ENCODE assay signal across 8 cellular contexts in genomic region chr11:65576867-65577755, GRCh38. TPM values are rescaled to one million over a fixed set of nuclear protein-coding genes. Genes with fewer than 3 reads are reported as not detected.
DNase-seq lines count a peak whose midpoint lies in the region; ATAC-seq and TF ChIP-seq lines count a peak whose summit lies in the region.

No MANE protein-coding gene starts in this region.

- no peak overlapping the region for H2AFZ ChIP-seq in PC-3 (ENCODE audit: low read length)

- BruUV-seq in PC-3 (replicated peaks; lab: Mats Ljungman, UMichigan): no TSS peak

- peak overlapping the region; percentile 91 for H3K4me2 ChIP-seq in PC-3 (ENCODE audit: low read length)

- ATAC-seq in activated CD4-positive, CD25-positive, alpha-beta regulatory T cell treated with anti-CD3 and anti-CD28 coated beads, Interleukin-2, amount 50 U/mL, for 24 hours: peak; percentile 5 to 9
- ATAC-seq in PC-3 (peak; percentile 72), left lung (peak; percentile 43), GM18907 (IDR thresholded peaks at IDR 0.05; ENCODE audit: unreplicated experiment) (no peak)

- DNase-seq in activated CD4-positive, CD25-positive, alpha-beta regulatory T cell (lab: John Stamatoyannopoulos, UW): no peak
- peak; percentile 94 for DNase-seq in PC-3
- DNase-seq in brain pericyte (ENCODE audit: low read depth, low spot score): peak; percentile 74
- DNase-seq in left lung: peak; percentile 86 to 97
- peak in 8 of 49 donors; percentile 17 to 57 (median 40) for DNase-seq in substantia nigra (lab: John Stamatoyannopoulos, UW)
- DNase-seq in NCI-H526 (lab: John Stamatoyannopoulos, UW): no peak

- TF ChIP-seq CTCF in PC-3 (conservative IDR thresholded peaks at IDR 0.05; ENCODE audit: low read depth, low read length) (no peak), left lung (IDR thresholded peaks at IDR 0.05) (no peak)

- H3K4me3 ChIP-seq in PC-3 (ENCODE audit: low read length) (peak overlapping the region; percentile 75), left lung (peak overlapping the region; percentile 68 to 91)

- peak overlapping the region; percentile 76 for H3K9ac ChIP-seq in PC-3 (ENCODE audit: low read length)

- no peaks in the 10 kb centered on the region for H3K9me2 ChIP-seq in PC-3 (replicated peaks; ENCODE audit: low read length)

- POLR2A ChIA-PET in PC-3 (lab: Charles Lee; ENCODE audit: unreplicated experiment): interaction anchor here (0.6 kb wide), 5 partner anchors 36 to 539 kb away, joined by 3 to 4 read pairs (median 3); no protein-coding TSS in a partner anchor

- H3K9me3 ChIP-seq in PC-3 (ENCODE audit: low read length) (no peaks in the 10 kb centered on the region), left lung (no peaks in the 10 kb centered on the region)

- H3K36me3 ChIP-seq in PC-3 (ENCODE audit: low read depth, low read length): peaks cover 3% of the 10 kb centered on the region; the same call in 1 of the 2 replicates
- H3K36me3 ChIP-seq in left lung: peaks cover 0 to 50% of the 10 kb centered on the region in 2 donors

- CTCF ChIA-PET in PC-3 (lab: Charles Lee): interaction anchor here (0.7 to 1.1 kb wide), 3 partner anchors 11 to 19 kb away, joined by 4 to 7 read pairs (median 4); partner anchors contain the start of gene KCNK7

- H3K27me3 ChIP-seq in PC-3 (ENCODE audit: low read length) (no peaks in the 10 kb centered on the region), left lung (no peaks in the 10 kb centered on the region)

- H3K4me1 ChIP-seq in PC-3 (ENCODE audit: insufficient read depth, low read length) (peaks cover 44% of the 10 kb centered on the region), left lung (peaks cover 31 to 68% of the 10 kb centered on the region in 2 donors)

- H3F3A ChIP-seq in PC-3 (ENCODE audit: low read length, unreplicated experiment): peaks cover 4% of the 10 kb centered on the region

- H3K79me2 ChIP-seq in PC-3 (ENCODE audit: low read length): peaks cover 28% of the 10 kb centered on the region

- intact Hi-C loops in PC-3 (cut with micrococcal nuclease) (loop anchor here (2.0 kb wide), 1 partner anchor 38 kb away; the partner anchor contains the start of genes MAP3K11 and PCNX3), left lung (cut with DNase I) (no loop called here)

- peaks cover 5% of the 10 kb centered on the region for H4K20me1 ChIP-seq in PC-3 (ENCODE audit: low read length)

- H3K27ac ChIP-seq in PC-3 (ENCODE audit: low read length) (peak overlapping the region; percentile 65), left lung (peak overlapping the region; percentile 84 to 99), substantia nigra (ENCODE audit: low read depth, low read length, poor library complexity, severe bottlenecking) (peak overlapping the region; percentile 66)

RNA-seq across cellular contexts. Expression of gene EHBP1L1, which starts 1.3 kb away (rescaled TPM):
- total RNA-seq in PC-3 (2014; rRNA removed) (126 and 200 TPM in 2 replicates), left lung (100 to 1,000 TPM in 1 of 2 donors, 10 to 100 TPM in 1; 57.0 to 133 TPM)

RNA-seq across cellular contexts. Expression of gene FAM89B, which starts 4.8 kb away (rescaled TPM):
- total RNA-seq in PC-3 (2014; rRNA removed) (76.3 and 87.7 TPM in 2 replicates), left lung (10 to 100 TPM; 47.1 to 57.5 TPM)

RNA-seq across cellular contexts. Expression of gene ZNRD2, which starts 6.8 kb away (rescaled TPM):
- 126 and 206 TPM in 2 replicates for total RNA-seq in PC-3 (2014; rRNA removed)
- 10 to 100 TPM; 21.7 to 32.3 TPM for total RNA-seq in left lung

RNA-seq across cellular contexts. Expression of gene KCNK7, which starts 18.5 kb away (rescaled TPM):
- total RNA-seq in PC-3 (2014; rRNA removed) (0.58 and 0.69 TPM in 2 replicates), left lung (1 to 10 TPM in 1 of 2 donors, not detected in 1; 2.0 TPM)

RNA-seq across cellular contexts. Expression of gene LTBP3, which starts 19.0 kb away (rescaled TPM):
- total RNA-seq in PC-3 (2014; rRNA removed) (197 and 233 TPM in 2 replicates), left lung (100 to 1,000 TPM in 1 of 2 donors, 10 to 100 TPM in 1; 70.8 to 157 TPM)

Comparison
In these comparisons a context has a peak if more than half of its experiments do, and no peak if none do; other contexts are left out.
1. DNase-seq: peak in PC-3 (single experiment), brain pericyte (single experiment) and left lung (2 of 2); none in activated CD4-positive, CD25-positive, alpha-beta regulatory T cell (0 of 4) and NCI-H526 (0 of 2).
2. Peak in every context shown above with its lines, with median percentiles within 50 percentile points of each other: H3K27ac ChIP-seq.